Comparison of ENCODE assay signal across 27 cellular contexts in genomic region chr6:151317995-151318365, GRCh38.
DNase-seq lines count a peak whose midpoint lies in the region; ATAC-seq and TF ChIP-seq lines count a peak whose summit lies in the region.
"Had no signal": no experiment of that assay in that cellular context is flagged by ENCODE, and none has a peak within 500 bp of the region (broad histone marks: within the 10 kb centered on the region; RNA-seq: fewer than 3 reads in every experiment).

No MANE protein-coding gene starts in this region.

- H3K79me2 ChIP-seq in ACC112 (ENCODE audit: control insufficient read depth, insufficient read depth, low read length, unreplicated experiment): peaks cover 50% of the 10 kb centered on the region
- H3K79me2 ChIP-seq in fibroblast of lung (ENCODE audit: control insufficient read depth, insufficient read depth, low read length): no peaks in the 10 kb centered on the region

- H2BK20ac ChIP-seq in IMR-90 (ENCODE audit: low read depth, low read length): peak overlapping the region; percentile 50; the same call in 1 of the 2 replicates

- no peak overlapping the region for H2AK9ac ChIP-seq in IMR-90 (replicated peaks; ENCODE audit: low read depth, low read length, poor library complexity)

- H3K4me2 ChIP-seq in IMR-90 (ENCODE audit: low read depth, low read length) (peak overlapping the region; percentile 27; the same call in 1 of the 2 replicates), fibroblast of lung (ENCODE audit: extremely low read depth, insufficient read depth, low read length) (no peak overlapping the region)
- H3K4me2 ChIP-seq: KMS-11 had no signal

- intact Hi-C loops in IMR-90 (cut with micrococcal nuclease): no loop called here

- BruUV-seq in IMR-90 (replicated peaks; lab: Mats Ljungman, UMichigan): no TSS peak

- peak overlapping the region; percentile 9; the same call in 1 of the 2 replicates for H4K91ac ChIP-seq in IMR-90 (ENCODE audit: insufficient read depth, low read depth, low read length)

- H4K8ac ChIP-seq in IMR-90 (ENCODE audit: low read depth in 2 of 2, low read length in 2 of 2): peak overlapping the region in 1 of 2 experiments; percentile 37; a peak in 2 of 4 replicates

- POLR2A ChIA-PET in IMR-90 (lab: Charles Lee; ENCODE audit: unreplicated experiment): no interaction called here

- H3K4me3 ChIP-seq in ACC112 (ENCODE audit: low read depth, low read length) (no peak overlapping the region; the same call in 1 of the 2 replicates), IMR-90 (ENCODE audit: insufficient read depth, low read depth, low read length) (no peak overlapping the region), fibroblast of lung (replicated peaks in 1 of 4; ENCODE audit: control extremely low read depth in 1 of 4, insufficient read depth in 1 of 4, low read depth in 3 of 4, low read length in 4 of 4) (no peak overlapping the region), rectal smooth muscle tissue (ENCODE audit: low read length) (no peak overlapping the region)
- H3K4me3 ChIP-seq: mucosa of descending colon, ovary, tibial nerve had no signal

- peak overlapping the region; percentile 57 for H2AK5ac ChIP-seq in IMR-90 (ENCODE audit: low read depth, low read length)

- peaks cover 27% of the 10 kb centered on the region for H3K27me3 Mint-ChIP-seq in activated naive CD4-positive, alpha-beta T cell treated with anti-CD3 and anti-CD28 coated beads, Interleukin-2, amount 10 ng/mL, durations not matched to agents 7 days and 5 days

- peaks cover 5% of the 10 kb centered on the region for H3K9me1 ChIP-seq in IMR-90 (ENCODE audit: insufficient read depth, low read length)

- no peak overlapping the region for H3K56ac ChIP-seq in IMR-90 (ENCODE audit: extremely low read depth, insufficient read depth, low read length)

- H3K27ac Mint-ChIP-seq in activated naive CD4-positive, alpha-beta T cell treated with anti-CD3 and anti-CD28 coated beads, Interleukin-2, amount 10 ng/mL, durations not matched to agents 7 days and 5 days: no peak overlapping the region
- H3K27ac Mint-ChIP-seq: activated CD8-positive, alpha-beta T cell treated with anti-CD3 and anti-CD28 coated beads for 36 hours; activated naive CD4-positive, alpha-beta T cell treated with anti-CD3 and anti-CD28 coated beads, Interleukin-2, amount 50 U/mL, for 72 hours; activated T-helper 17 cell treated with anti-CD3 and anti-CD28 coated beads, Interleukin-2, amount 50 U/mL, for 72 hours had no signal

- H4K5ac ChIP-seq in IMR-90 (ENCODE audit: low read depth, low read length): 0 out of 2 replicates have a peak overlapping the region, but pooled peaks have one; percentile 43

- WGBS in IMR-90 (ENCODE audit: extremely low coverage in 2 of 2, insufficient read length in 1 of 2), 2 experiments: no CpG with 5 or more reads among the region's 3 CpGs

- no peak for TF ChIP-seq POLR2A in IMR-90 (IDR thresholded peaks at IDR 0.05; ENCODE audit: low read depth, low read length)

- H2AFZ ChIP-seq in ACC112 (ENCODE audit: low read length, unreplicated experiment) (no peak overlapping the region), IMR-90 (replicated peaks; ENCODE audit: low read length, poor library complexity) (no peak overlapping the region), fibroblast of lung (ENCODE audit: low read length) (no peak overlapping the region)

- TF ChIP-seq RAD21 in IMR-90 (IDR thresholded peaks at IDR 0.05; ENCODE audit: low read length): no peak

- peak overlapping the region; percentile 3 for H3K18ac ChIP-seq in IMR-90 (ENCODE audit: low read depth, low read length)

- no peak overlapping the region for H3K4me3 Mint-ChIP-seq in activated naive CD4-positive, alpha-beta T cell treated with anti-CD3 and anti-CD28 coated beads, Interleukin-2, amount 10 ng/mL, durations not matched to agents 7 days and 5 days
- H3K4me3 Mint-ChIP-seq: activated CD8-positive, alpha-beta T cell treated with anti-CD3 and anti-CD28 coated beads for 36 hours; activated T-helper 17 cell treated with anti-CD3 and anti-CD28 coated beads, Interleukin-2, amount 50 U/mL, for 72 hours had no signal

- DNase-seq in IMR-90 (no peak), fibroblast of lung (ENCODE audit: low read depth in 2 of 2) (no peak), kidney glomerular epithelial cell (lab: John Stamatoyannopoulos, UW) (no peak)
- no peak for DNase-seq in activated naive CD4-positive, alpha-beta T cell treated with anti-CD3 and anti-CD28 coated beads, Interleukin-2, amount 10 ng/mL, durations not matched to agents 7 days and 5 days
- DNase-seq in activated effector memory CD4-positive, alpha-beta T cell treated with Interleukin-2 at 50 U/mL for 16 hours: no peak
- DNase-seq: activated CD8-positive, alpha-beta memory T cell treated with anti-CD3 and anti-CD28 coated beads, Interleukin-2, amount 50 U/mL, for 48 hours; activated CD8-positive, alpha-beta T cell treated with anti-CD3 and anti-CD28 coated beads for 36 hours; Caco-2; erythroblast; islet precursor cell; MM.1S; mucosa of descending colon; NCI-H2029; NCI-H524 treated with DMSO at 0.1 percent for 48 hours; ovary; retina; Right ventricle myocardium superior; stimulated activated CD8-positive, alpha-beta memory T cell treated with anti-CD3 and anti-CD28 coated beads, Interleukin-4, amount 100 ng/mL, for 48 hours; T-helper 9 cell had no signal

- in situ Hi-C loops in IMR-90 (cut with MboI; ENCODE audit: low sequenced_read_pairs): no loop called here

- H3K36me3 Mint-ChIP-seq in activated naive CD4-positive, alpha-beta T cell treated with anti-CD3 and anti-CD28 coated beads, Interleukin-2, amount 10 ng/mL, durations not matched to agents 7 days and 5 days: no peaks in the 10 kb centered on the region

- H3K36me3 ChIP-seq in ACC112 (ENCODE audit: insufficient read depth, low read length): peaks cover 10% of the 10 kb centered on the region
- H3K36me3 ChIP-seq in IMR-90 (ENCODE audit: control insufficient read depth, insufficient read depth, low read length): no peaks in the 10 kb centered on the region
- H3K36me3 ChIP-seq in fibroblast of lung (ENCODE audit: control insufficient read depth, insufficient read depth, low read length): no peaks in the 10 kb centered on the region
- no peaks in the 10 kb centered on the region for H3K36me3 ChIP-seq in rectal smooth muscle tissue (ENCODE audit: control insufficient read depth, insufficient read depth, low read length)
- H3K36me3 ChIP-seq: ovary had no signal

- H3K4me1 Mint-ChIP-seq in activated naive CD4-positive, alpha-beta T cell treated with anti-CD3 and anti-CD28 coated beads, Interleukin-2, amount 10 ng/mL, durations not matched to agents 7 days and 5 days: no peaks in the 10 kb centered on the region
- H3K4me1 Mint-ChIP-seq: activated T-helper 17 cell treated with anti-CD3 and anti-CD28 coated beads, Interleukin-2, amount 50 U/mL, for 72 hours had no signal

- TF ChIP-seq CTCF in IMR-90 (conservative IDR thresholded peaks at IDR 0.05; ENCODE audit: low read depth, low read length) (no peak), fibroblast of lung (conservative IDR thresholded peaks at IDR 0.05 in 1 of 2, IDR thresholded peaks at IDR 0.05 in 1 of 2; ENCODE audit: low read depth in 1 of 2, low read length in 2 of 2) (no peak)

- H3K9ac ChIP-seq in IMR-90 (ENCODE audit: low read depth, low read length): no peak overlapping the region
- no peak overlapping the region for H3K9ac ChIP-seq in fibroblast of lung (ENCODE audit: insufficient read depth, low read length)
- H3K9ac ChIP-seq in rectal smooth muscle tissue (ENCODE audit: low read length): no peak overlapping the region
- H3K9ac ChIP-seq: KMS-11 had no signal

- peaks cover 8% of the 10 kb centered on the region for H3K9me3 Mint-ChIP-seq in activated naive CD4-positive, alpha-beta T cell treated with anti-CD3 and anti-CD28 coated beads, Interleukin-2, amount 10 ng/mL, durations not matched to agents 7 days and 5 days

- peak overlapping the region; percentile 43 for H2BK5ac ChIP-seq in IMR-90 (ENCODE audit: low read depth, low read length, poor library complexity, severe bottlenecking)

- H3K4ac ChIP-seq in IMR-90 (ENCODE audit: low read depth, low read length): peak overlapping the region; percentile 47

- H4K20me1 ChIP-seq in IMR-90 (ENCODE audit: insufficient read depth, low read length) (peaks cover 5% of the 10 kb centered on the region; the same call in 1 of the 2 replicates), fibroblast of lung (ENCODE audit: control insufficient read depth, extremely low read depth, insufficient read depth, low read length) (no peaks in the 10 kb centered on the region)

- ATAC-seq in IMR-90 (ENCODE audit: low read depth) (no peak), GM18868 (IDR thresholded peaks at IDR 0.05; ENCODE audit: unreplicated experiment) (no peak)
- ATAC-seq: activated CD8-positive, alpha-beta T cell treated with anti-CD3 and anti-CD28 coated beads for 36 hours; activated naive CD4-positive, alpha-beta T cell treated with anti-CD3 and anti-CD28 coated beads, Interleukin-2, amount 50 U/mL, for 72 hours; activated T-helper 17 cell treated with anti-CD3 and anti-CD28 coated beads, Interleukin-2, amount 50 U/mL, for 72 hours; mucosa of descending colon had no signal

- H3K23ac ChIP-seq in IMR-90 (ENCODE audit: low read depth, low read length): no peak overlapping the region; the same call in 1 of the 2 replicates

- peaks cover 3 to 7% of the 10 kb centered on the region in 2 experiments; a peak in 1 of 4 replicates for H3K79me1 ChIP-seq in IMR-90 (ENCODE audit: low read depth in 1 of 2, low read length in 2 of 2)

- dilution Hi-C loops in IMR-90 (cut with HindIII; ENCODE audit: low sequenced_read_pairs, unreplicated experiment): no loop called here

- peak overlapping the region; percentile 44 for H2BK120ac ChIP-seq in IMR-90 (ENCODE audit: low read depth, low read length)

- no peaks in the 10 kb centered on the region for H3K9me3 ChIP-seq in IMR-90 (ENCODE audit: control insufficient read depth, insufficient read depth, low read length)
- H3K9me3 ChIP-seq in fibroblast of lung (ENCODE audit: control insufficient read depth, insufficient read depth, low read depth, low read length): no peaks in the 10 kb centered on the region
- H3K9me3 ChIP-seq: Caco-2, mucosa of descending colon, ovary, tibial nerve had no signal

- H3K14ac ChIP-seq in IMR-90 (replicated peaks; ENCODE audit: low read depth, low read length): peak overlapping the region; percentile 26; the same call in 1 of the 2 replicates

- H3K27ac ChIP-seq in ACC112 (ENCODE audit: low read depth, low read length): peak overlapping the region; percentile 95
- H3K27ac ChIP-seq in IMR-90 (ENCODE audit: insufficient read depth, low read length): peak overlapping the region; percentile 18; the same call in 1 of the 2 replicates
- H3K27ac ChIP-seq in fibroblast of lung (ENCODE audit: insufficient read depth, low read length): peak overlapping the region; percentile 26
- H3K27ac ChIP-seq in rectal smooth muscle tissue (ENCODE audit: low read depth, low read length): peak overlapping the region; percentile 78
- H3K27ac ChIP-seq: C4-2B, KMS-11, ovary had no signal

- H2BK15ac ChIP-seq in IMR-90 (ENCODE audit: low read depth, low read length): peak overlapping the region; percentile 4; the same call in 1 of the 3 replicates

- H3K27me3 ChIP-seq in ACC112 (ENCODE audit: insufficient read depth, low read length): no peaks in the 10 kb centered on the region
- H3K27me3 ChIP-seq in IMR-90 (ENCODE audit: control insufficient read depth, insufficient read depth, low read length): no peaks in the 10 kb centered on the region
- H3K27me3 ChIP-seq in fibroblast of lung (ENCODE audit: control insufficient read depth, insufficient read depth, low read length): no peaks in the 10 kb centered on the region
- H3K27me3 ChIP-seq in rectal smooth muscle tissue (ENCODE audit: control insufficient read depth, insufficient read depth, low read length): no peaks in the 10 kb centered on the region
- H3K27me3 ChIP-seq: ovary, tibial nerve had no signal

- peaks cover 19% of the 10 kb centered on the region for H3K4me1 ChIP-seq in ACC112 (ENCODE audit: control insufficient read depth, insufficient read depth, low read length, unreplicated experiment)
- peaks cover 8% of the 10 kb centered on the region for H3K4me1 ChIP-seq in IMR-90 (ENCODE audit: control insufficient read depth, insufficient read depth, low read length)
- H3K4me1 ChIP-seq in fibroblast of lung (ENCODE audit: control insufficient read depth, extremely low read depth, insufficient read depth, low read length): peaks cover 6% of the 10 kb centered on the region
- H3K4me1 ChIP-seq in rectal smooth muscle tissue (ENCODE audit: control insufficient read depth, insufficient read depth, low read length): peaks cover 18% of the 10 kb centered on the region
- H3K4me1 ChIP-seq: tibial nerve had no signal

- CTCF ChIA-PET in IMR-90 (lab: Yijun Ruan, JAX): interaction anchor here (1.0 kb wide), 1 partner anchor 900 kb away, joined by 3 read pairs; no protein-coding TSS in a partner anchor
- CTCF ChIA-PET in activated naive CD4-positive, alpha-beta T cell treated with anti-CD3 and anti-CD28 coated beads, Interleukin-2, amount 10 ng/mL, durations not matched to agents 7 days and 5 days (lab: Charles Lee): interaction anchor here (1.2 to 1.7 kb wide), 2 partner anchors 304 to 500 kb away, joined by 3 to 4 read pairs; no protein-coding TSS in a partner anchor

Comparison
In these comparisons a context has a peak if more than half of its experiments do, and no peak if none do; other contexts are left out.
1. H3K27ac ChIP-seq: peak in every context shown above with its lines; median percentile 95 in ACC112; 78 in rectal smooth muscle tissue; 26 in fibroblast of lung; 18 in IMR-90.